ENCODE assay signal across 1 cellular context in genomic region chr7:89104748-89105685, GRCh38.
TF ChIP-seq lines count a peak whose summit lies in the region.

No MANE protein-coding gene starts in this region.

TF ChIP-seq in H1, 55 proteins besides CTCF, POLR2A, EP300 and RAD21 (continued from another document):
- TF ChIP-seq, protein P1, sequence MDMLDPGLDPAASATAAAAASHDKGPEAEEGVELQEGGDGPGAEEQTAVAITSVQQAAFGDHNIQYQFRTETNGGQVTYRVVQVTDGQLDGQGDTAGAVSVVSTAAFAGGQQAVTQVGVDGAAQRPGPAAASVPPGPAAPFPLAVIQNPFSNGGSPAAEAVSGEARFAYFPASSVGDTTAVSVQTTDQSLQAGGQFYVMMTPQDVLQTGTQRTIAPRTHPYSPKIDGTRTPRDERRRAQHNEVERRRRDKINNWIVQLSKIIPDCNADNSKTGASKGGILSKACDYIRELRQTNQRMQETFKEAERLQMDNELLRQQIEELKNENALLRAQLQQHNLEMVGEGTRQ (IDR thresholded peaks at IDR 0.05; ENCODE audit: low read length) = no peak
- TF ChIP-seq CBX5 (IDR thresholded peaks at IDR 0.05; ENCODE audit: low read depth, low read length) (no peak), GTF2F1 (IDR thresholded peaks at IDR 0.05; ENCODE audit: borderline replicate concordance, low read depth, low read length) (no peak), NANOG (IDR thresholded peaks at IDR 0.05; ENCODE audit: insufficient read depth, low read depth, low read length, poor library complexity, severe bottlenecking) (no peak)
